ENCODE assay signal across 29 cellular contexts in the genomic region with DNA sequence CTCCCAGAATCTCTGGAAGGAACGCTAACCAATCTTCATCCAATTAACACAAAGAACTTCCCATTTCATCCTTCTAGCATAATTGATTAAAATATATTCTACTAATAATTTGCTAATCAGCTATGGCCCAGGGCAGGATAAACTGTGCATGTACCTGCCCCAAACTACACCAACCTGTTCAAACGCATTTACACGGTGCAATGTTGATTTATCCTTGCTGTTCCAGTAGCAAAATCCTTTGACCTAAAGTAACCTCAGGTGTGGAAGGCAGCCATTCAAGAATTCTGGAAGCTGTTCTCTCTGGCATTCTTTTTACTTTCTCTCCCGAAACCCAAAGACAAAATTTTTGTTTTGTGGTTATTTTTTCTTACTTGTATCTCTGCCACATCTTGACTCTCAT.
"Had no signal": no experiment of that assay in that cellular context is flagged by ENCODE, and none has a peak within 500 bp of the region (broad histone marks: within the 10 kb centered on the region; RNA-seq: fewer than 3 reads in every experiment).

No MANE protein-coding gene starts in this region.

- H3K36me3 ChIP-seq: brain microvascular endothelial cell had no signal

- DNase-seq: activated CD4-positive, alpha-beta memory T cell treated with anti-CD3 and anti-CD28 coated beads, Interleukin-2, amount 10 ng/mL, durations not matched to agents 7 days and 5 days; activated CD4-positive, alpha-beta T cell treated with anti-CD3 and anti-CD28 coated beads for 4 hours; activated CD4-positive, alpha-beta T cell treated with anti-CD3 and anti-CD28 coated beads, Interleukin-2, amount 10 ng/mL, durations not matched to agents 7 days and 5 days; activated CD4-positive, alpha-beta T cell treated with anti-CD3 and anti-CD28 coated beads, Interleukin-2, amount 50 U/mL, for 4 hours; activated CD4-positive, CD25-positive, alpha-beta regulatory T cell; activated CD4-positive, CD25-positive, alpha-beta regulatory T cell treated with anti-CD3 and anti-CD28 coated beads, Interleukin-2, amount 50 U/mL, for 72 hours; activated CD8-positive, alpha-beta memory T cell treated with anti-CD3 and anti-CD28 coated beads, Interleukin-2, amount 50 U/mL, for 48 hours; activated effector memory CD4-positive, alpha-beta T cell treated with Interleukin-2 at 50 U/mL for 16 hours; activated gamma-delta T cell treated with Interleukin-2 at 50 U/mL for 16 hours; activated naive CD4-positive, alpha-beta T cell treated with anti-CD3 and anti-CD28 coated beads, Interleukin-2, amount 50 U/mL, for 16 hours; activated naive CD4-positive, alpha-beta T cell treated with Interleukin-2 at 50 U/mL for 16 hours; activated T-cell treated with anti-CD3 and anti-CD28 coated beads for 4 hours; activated T-cell treated with anti-CD3 and anti-CD28 coated beads, Interleukin-2, amount 50 U/mL, for 4 hours; amniotic stem cell; anterior cingulate cortex; brain microvascular endothelial cell; caudate nucleus; cortex of kidney; dermis blood vessel endothelial cell; effector CD4-positive, alpha-beta T cell; effector memory CD8-positive, alpha-beta T cell; head of caudate nucleus; SW 1271; T-helper 1 cell; T-helper 17 cell; T1000 had no signal

- ATAC-seq: activated T-helper 17 cell treated with anti-CD3 and anti-CD28 coated beads, Interleukin-2, amount 50 U/mL, for 72 hours; effector memory CD8-positive, alpha-beta T cell; T-helper 17 cell had no signal

- H3K27ac ChIP-seq: brain microvascular endothelial cell, epithelial cell of prostate had no signal

- H3K27me3 ChIP-seq: brain microvascular endothelial cell had no signal

- FAIRE-seq: frontal cortex had no signal
